Comparison of ENCODE assay signal across 1 cellular context in the genomic region with DNA sequence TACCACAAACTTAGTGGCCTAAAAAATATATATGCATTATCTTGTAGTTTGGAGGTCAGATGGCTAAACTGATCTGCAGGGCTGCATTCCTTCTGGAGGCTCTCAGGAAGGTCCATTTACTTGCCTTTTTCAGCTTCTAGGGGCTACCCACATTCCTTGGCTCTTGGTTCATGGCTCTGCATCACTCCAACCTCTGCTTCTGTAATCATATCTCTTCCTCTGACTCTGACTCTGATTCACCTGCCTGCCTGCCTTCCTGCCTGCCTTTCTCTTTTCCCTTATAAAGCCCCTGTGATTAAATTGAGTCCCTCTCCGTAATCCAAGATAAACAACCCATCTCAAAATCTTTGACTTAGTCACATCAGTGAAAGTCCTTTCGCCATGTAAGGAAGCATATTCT.
TF ChIP-seq lines count a peak whose summit lies in the region.

No MANE protein-coding gene starts in this region.

TF ChIP-seq in IMR-90, 13 proteins besides CTCF, POLR2A, EP300 and RAD21 (continued from another document):
- TF ChIP-seq MXI1 (IDR thresholded peaks at IDR 0.05; ENCODE audit: borderline replicate concordance, low read depth, low read length) (no peak), BHLHE40 (IDR thresholded peaks at IDR 0.05; ENCODE audit: low read depth, low read length) (no peak), RFX5 (IDR thresholded peaks at IDR 0.05; ENCODE audit: low read depth, low read length) (no peak)
- TF ChIP-seq, protein P1, sequence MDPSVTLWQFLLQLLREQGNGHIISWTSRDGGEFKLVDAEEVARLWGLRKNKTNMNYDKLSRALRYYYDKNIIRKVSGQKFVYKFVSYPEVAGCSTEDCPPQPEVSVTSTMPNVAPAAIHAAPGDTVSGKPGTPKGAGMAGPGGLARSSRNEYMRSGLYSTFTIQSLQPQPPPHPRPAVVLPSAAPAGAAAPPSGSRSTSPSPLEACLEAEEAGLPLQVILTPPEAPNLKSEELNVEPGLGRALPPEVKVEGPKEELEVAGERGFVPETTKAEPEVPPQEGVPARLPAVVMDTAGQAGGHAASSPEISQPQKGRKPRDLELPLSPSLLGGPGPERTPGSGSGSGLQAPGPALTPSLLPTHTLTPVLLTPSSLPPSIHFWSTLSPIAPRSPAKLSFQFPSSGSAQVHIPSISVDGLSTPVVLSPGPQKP (IDR thresholded peaks at IDR 0.05; ENCODE audit: borderline replicate concordance, low read depth, low read length) = no peak
